In the genomic region with DNA sequence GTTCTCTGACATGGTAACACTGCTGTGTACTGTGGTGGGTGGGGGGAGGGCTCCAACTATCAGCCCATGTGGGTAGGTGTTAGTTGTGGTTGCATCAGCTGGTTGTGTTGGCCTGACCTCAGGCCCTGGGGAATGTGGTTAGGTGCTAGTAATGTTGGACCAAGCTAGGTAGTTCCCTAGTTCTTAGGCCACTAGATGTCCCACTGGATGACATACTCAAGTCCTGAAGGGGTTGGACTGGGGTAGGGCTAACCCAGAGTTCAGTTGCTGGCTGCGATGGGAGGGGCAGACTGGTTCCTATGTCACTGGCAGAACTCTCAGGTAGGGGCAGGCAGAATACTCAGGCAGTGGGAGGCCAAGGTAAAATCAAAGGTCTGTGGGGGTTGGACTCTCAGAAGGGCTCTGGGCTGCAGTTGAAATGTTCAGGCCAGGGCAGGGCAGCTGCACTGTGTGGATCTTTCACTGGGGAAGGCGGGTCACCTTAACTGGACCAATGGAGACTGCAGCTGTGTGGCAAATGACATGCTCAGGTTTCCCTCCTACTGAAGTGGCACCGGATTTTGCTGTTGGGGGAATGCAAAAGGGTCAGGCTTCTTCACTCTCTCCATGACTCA, we compare ENCODE assay signal across 22 cellular contexts.
A peak's percentile ranks its signal among the peaks of the same experiment; 100 is the strongest.
DNase-seq lines count a peak whose midpoint lies in the region; ATAC-seq, FAIRE-seq and TF ChIP-seq lines count a peak whose summit lies in the region.
"Had no signal": no experiment of that assay in that cellular context is flagged by ENCODE, and none has a peak within 500 bp of the region (broad histone marks: within the 10 kb centered on the region; RNA-seq: fewer than 3 reads in every experiment).

No MANE protein-coding gene starts in this region.

- intact Hi-C loops in HepG2 (cut with micrococcal nuclease; ENCODE audit: unreplicated experiment) (no loop called here), A673 (cut with micrococcal nuclease; ENCODE audit: unreplicated experiment) (no loop called here)

- in situ Hi-C loops in HepG2 (cut with HindIII; ENCODE audit: extremely low pct_ligation_motif_present, low pct_unique_long_range_greater_than_20kb), result no loop called here

- H3K9me3 ChIP-seq in DND-41 (ENCODE audit: insufficient read depth, low read length, severe bottlenecking) (no peaks in the 10 kb centered on the region), endodermal cell (ENCODE audit: control insufficient read depth, low read length) (no peaks in the 10 kb centered on the region), HepG2 (ENCODE audit: low read length) (peaks cover 76% of the 10 kb centered on the region), A673 (ENCODE audit: low read depth, low read length, poor library complexity, severe bottlenecking) (peaks cover 19% of the 10 kb centered on the region)
- H3K9me3 ChIP-seq: HAP-1 had no signal

- no peaks in the 10 kb centered on the region for H3K4me1 Mint-ChIP-seq in endodermal cell
- H3K4me1 Mint-ChIP-seq in stimulated activated naive B cell treated with anti-CD40 and anti-IgM and Interleukin-4, amounts not matched to agents 10 μg/mL and 1 μg/mL and 100 μg/mL, for 72 hours, result no peaks in the 10 kb centered on the region
- H3K4me1 Mint-ChIP-seq: CD4-positive, CD25-positive, alpha-beta regulatory T cell had no signal

- H3K4me2 ChIP-seq in DND-41 (ENCODE audit: insufficient read depth, low read length), result no peak overlapping the region
- no peak overlapping the region for H3K4me2 ChIP-seq in HepG2 (ENCODE audit: low read depth, low read length)
- H3K4me2 ChIP-seq: BLaER1 treated with 17β-estradiol and CSF1 and Interleukin-3, amounts not matched to agents 10 nM and 100 nM had no signal

- no peak for TF ChIP-seq POLR2A in HepG2 (IDR thresholded peaks at IDR 0.05; ENCODE audit: insufficient read depth in 1 of 2, low read depth in 2 of 2, low read length in 2 of 2)

- H3K9me3 Mint-ChIP-seq in endodermal cell, result peaks cover 14% of the 10 kb centered on the region
- H3K9me3 Mint-ChIP-seq in stimulated activated naive B cell treated with anti-CD40 and anti-IgM and Interleukin-4, amounts not matched to agents 10 μg/mL and 1 μg/mL and 100 μg/mL, for 72 hours, result peaks cover 5 to 16% of the 10 kb centered on the region in 2 donors

- peak; percentile 53; the same call in 2 of the 3 replicates for ATAC-seq in DND-41 (ENCODE audit: insufficient read depth, low read depth)
- no peak for ATAC-seq in stimulated activated naive B cell treated with anti-CD40 and anti-IgM and Interleukin-4, amounts not matched to agents 10 μg/mL and 1 μg/mL and 100 μg/mL, for 72 hours (replicated peaks)
- no peak for ATAC-seq in HepG2

- POLR2A ChIA-PET in HepG2 (lab: Yijun Ruan, JAX), result no interaction called here
- POLR2A ChIA-PET in A673 (lab: Charles Lee; ENCODE audit: low non-redundant PET), result no interaction called here

- H3K27me3 ChIP-seq in DND-41 (ENCODE audit: insufficient read depth, low read length, poor library complexity) (no peaks in the 10 kb centered on the region), endodermal cell (ENCODE audit: control insufficient read depth, insufficient read depth, low read length, poor library complexity, severe bottlenecking) (no peaks in the 10 kb centered on the region), HepG2 (ENCODE audit: control insufficient read depth in 1 of 2, insufficient read depth in 2 of 2, low read length in 2 of 2) (no peaks in the 10 kb centered on the region), A673 (replicated peaks; ENCODE audit: insufficient read depth, low read depth, low read length, poor library complexity) (no peaks in the 10 kb centered on the region)
- H3K27me3 ChIP-seq: BLaER1 treated with 17β-estradiol and CSF1 and Interleukin-3, amounts not matched to agents 10 nM and 100 nM had no signal

- FAIRE-seq in HepG2 (lab: Jason Lieb, UNC), result no peak
- FAIRE-seq: G401.6, GM12892, GM19239, HTR-8/SVneo had no signal

- CTCF ChIA-PET in HepG2 (lab: Yijun Ruan, JAX; ENCODE audit: low intra/inter-chr PET ratio, low total read pairs), result no interaction called here
- CTCF ChIA-PET in A673 (lab: Charles Lee), result no interaction called here

- TF ChIP-seq RAD21 in HepG2 (CRISPR knock-in tag; IDR thresholded peaks at IDR 0.05), result no peak

- H2AFZ ChIP-seq in DND-41 (ENCODE audit: low read depth, low read length) (no peak overlapping the region), HepG2 (ENCODE audit: low read length) (no peak overlapping the region)

- no peak for TF ChIP-seq CTCF in DND-41 (IDR thresholded peaks at IDR 0.05; ENCODE audit: borderline replicate concordance, extremely low read depth, low read length, poor library complexity, severe bottlenecking)
- TF ChIP-seq CTCF in endodermal cell (conservative IDR thresholded peaks at IDR 0.05), result no peak
- TF ChIP-seq CTCF in HepG2 (CRISPR knock-in tag; IDR thresholded peaks at IDR 0.05), result no peak
- TF ChIP-seq CTCF in A673 (conservative IDR thresholded peaks at IDR 0.05; ENCODE audit: low read depth, low read length), result no peak

- no peak overlapping the region for H3K4me3 Mint-ChIP-seq in endodermal cell
- no peak overlapping the region for H3K4me3 Mint-ChIP-seq in stimulated activated naive B cell treated with anti-CD40 and anti-IgM and Interleukin-4, amounts not matched to agents 10 μg/mL and 1 μg/mL and 100 μg/mL, for 72 hours
- H3K4me3 Mint-ChIP-seq: CD4-positive, CD25-positive, alpha-beta regulatory T cell had no signal

- H3K79me2 ChIP-seq in DND-41 (ENCODE audit: insufficient read depth, low read length) (no peaks in the 10 kb centered on the region), HepG2 (ENCODE audit: insufficient read depth, low read length) (no peaks in the 10 kb centered on the region)

- TF ChIP-seq EP300 in HepG2 (IDR thresholded peaks at IDR 0.05; ENCODE audit: low read depth in 2 of 2, low read length in 2 of 2) (no peak), HepG2 (CRISPR knock-in tag; IDR thresholded peaks at IDR 0.05; ENCODE audit: borderline replicate concordance) (no peak)

- no peaks in the 10 kb centered on the region for H3K36me3 Mint-ChIP-seq in endodermal cell (ENCODE audit: low read depth)
- no peaks in the 10 kb centered on the region for H3K36me3 Mint-ChIP-seq in stimulated activated naive B cell treated with anti-CD40 and anti-IgM and Interleukin-4, amounts not matched to agents 10 μg/mL and 1 μg/mL and 100 μg/mL, for 72 hours
- H3K36me3 Mint-ChIP-seq: CD4-positive, CD25-positive, alpha-beta regulatory T cell had no signal

- peak overlapping the region; percentile 52 for H3K27ac Mint-ChIP-seq in endodermal cell
- peak overlapping the region; percentile 22 for H3K27ac Mint-ChIP-seq in stimulated activated naive B cell treated with anti-CD40 and anti-IgM and Interleukin-4, amounts not matched to agents 10 μg/mL and 1 μg/mL and 100 μg/mL, for 72 hours
- H3K27ac Mint-ChIP-seq: CD4-positive, CD25-positive, alpha-beta regulatory T cell had no signal

- WGBS in endodermal cell (ENCODE audit: insufficient coverage in 1 of 2, insufficient read length in 1 of 2), 2 experiments, result 91 to 95% methylated on average over 2 to 3 of the region's 3 CpGs
- 12% methylated on average over 3 of the region's 3 CpGs for WGBS in HepG2 (ENCODE audit: low lambda C conversion rate)

- no peaks in the 10 kb centered on the region for H3K4me1 ChIP-seq in DND-41 (ENCODE audit: insufficient read depth, low read length)
- H3K4me1 ChIP-seq in endodermal cell (ENCODE audit: control insufficient read depth, insufficient read depth, low read length), result no peaks in the 10 kb centered on the region
- H3K4me1 ChIP-seq in HepG2 (ENCODE audit: insufficient read depth, low read length), result no peaks in the 10 kb centered on the region
- no peaks in the 10 kb centered on the region for H3K4me1 ChIP-seq in A673 (ENCODE audit: insufficient read depth, low read length, poor library complexity, severe bottlenecking)
- H3K4me1 ChIP-seq: BLaER1 treated with 17β-estradiol and CSF1 and Interleukin-3, amounts not matched to agents 10 nM and 100 nM; HAP-1 had no signal

- no peaks in the 10 kb centered on the region for H3K27me3 Mint-ChIP-seq in endodermal cell (ENCODE audit: insufficient read depth)
- H3K27me3 Mint-ChIP-seq in stimulated activated naive B cell treated with anti-CD40 and anti-IgM and Interleukin-4, amounts not matched to agents 10 μg/mL and 1 μg/mL and 100 μg/mL, for 72 hours, result no peaks in the 10 kb centered on the region
- H3K27me3 Mint-ChIP-seq: CD4-positive, CD25-positive, alpha-beta regulatory T cell had no signal

- H4K20me1 ChIP-seq in DND-41 (ENCODE audit: insufficient read depth, low read length) (no peaks in the 10 kb centered on the region), HepG2 (ENCODE audit: insufficient read depth, low read length) (no peaks in the 10 kb centered on the region)
- H4K20me1 ChIP-seq: BLaER1 treated with 17β-estradiol and CSF1 and Interleukin-3, amounts not matched to agents 10 nM and 100 nM had no signal

- no peak for DNase-seq in DND-41
- DNase-seq in OCI-M1 (lab: John Stamatoyannopoulos, UW), result peak; percentile 75
- DNase-seq in endodermal cell, result no peak
- DNase-seq in stimulated activated naive B cell treated with anti-CD40 and anti-IgM and Interleukin-4, amounts not matched to agents 10 μg/mL and 1 μg/mL and 100 μg/mL, for 72 hours, result no peak
- DNase-seq in DMS153 treated with DMSO at 0.1 percent for 48 hours (lab: John Stamatoyannopoulos, UW; ENCODE audit: unreplicated experiment), result no peak
- DNase-seq in HepG2 (ENCODE audit: low spot score), result no peak
- DNase-seq in A673 (ENCODE audit: low spot score), result no peak
- DNase-seq in activated CD8-positive, alpha-beta memory T cell treated with anti-CD3 and anti-CD28 coated beads, Interleukin-2, amount 50 U/mL, for 4 hours, result no peak
- DNase-seq: 8988T; ACHN; Calu3; CD4-positive, CD25-positive, alpha-beta regulatory T cell; DMS 273 treated with DMSO at 0.1 percent for 48 hours; DMS79; EL; GOT3 had no signal

- H3K36me3 ChIP-seq in DND-41 (ENCODE audit: insufficient read depth, low read length) (no peaks in the 10 kb centered on the region), endodermal cell (ENCODE audit: control insufficient read depth, insufficient read depth, low read length) (no peaks in the 10 kb centered on the region), HepG2 (replicated peaks in 1 of 2; ENCODE audit: control insufficient read depth in 1 of 2, insufficient read depth in 2 of 2, low read length in 2 of 2) (no peaks in the 10 kb centered on the region), A673 (ENCODE audit: insufficient read depth, low read length, poor library complexity, severe bottlenecking) (no peaks in the 10 kb centered on the region)
- H3K36me3 ChIP-seq: BLaER1 treated with 17β-estradiol and CSF1 and Interleukin-3, amounts not matched to agents 10 nM and 100 nM; HAP-1 had no signal

- H3K9ac ChIP-seq in DND-41 (ENCODE audit: low read depth, low read length), result no peak overlapping the region
- H3K9ac ChIP-seq in endodermal cell (ENCODE audit: extremely low read depth, low read length, poor library complexity, severe bottlenecking), result no peak overlapping the region
- H3K9ac ChIP-seq in HepG2 (ENCODE audit: insufficient read depth, low read depth, low read length), result no peak overlapping the region
- H3K9ac ChIP-seq: BLaER1 treated with 17β-estradiol and CSF1 and Interleukin-3, amounts not matched to agents 10 nM and 100 nM had no signal

- H3K27ac ChIP-seq in DND-41 (ENCODE audit: low read length) (no peak overlapping the region), endodermal cell (ENCODE audit: low read depth, low read length) (no peak overlapping the region), HepG2 (ENCODE audit: extremely low read length, insufficient read depth, low read length) (no peak overlapping the region), A673 (ENCODE audit: low read depth, low read length, poor library complexity, severe bottlenecking) (no peak overlapping the region)
- H3K27ac ChIP-seq: BLaER1 treated with 17β-estradiol and CSF1 and Interleukin-3, amounts not matched to agents 10 nM and 100 nM had no signal

- BruUV-seq in HepG2 (replicated peaks; lab: Mats Ljungman, UMichigan) (no TSS peak), A673 (replicated peaks; lab: Mats Ljungman, UMichigan) (no TSS peak)

- H3K4me3 ChIP-seq in DND-41 (ENCODE audit: low read depth in 1 of 2, low read length in 2 of 2), result no peak overlapping the region
- H3K4me3 ChIP-seq in endodermal cell (ENCODE audit: low read length), result no peak overlapping the region
- no peak overlapping the region for H3K4me3 ChIP-seq in HepG2 (replicated peaks in 1 of 3; ENCODE audit: insufficient read depth in 1 of 3, low read depth in 2 of 3, low read length in 3 of 3)
- no peak overlapping the region for H3K4me3 ChIP-seq in A673 (ENCODE audit: low read depth, low read length, poor library complexity, severe bottlenecking)
- H3K4me3 ChIP-seq: BLaER1 treated with 17β-estradiol and CSF1 and Interleukin-3, amounts not matched to agents 10 nM and 100 nM; HAP-1 had no signal
